ENCODE assay signal across 1 cellular context in genomic region chr11:69157156-69157821, GRCh38.
TF ChIP-seq lines count a peak whose summit lies in the region.

No MANE protein-coding gene starts in this region.

TF ChIP-seq in HepG2, 621 proteins besides CTCF, POLR2A, EP300 and RAD21 (continued from another document and continues in another):
- TF ChIP-seq ZNF280D (CRISPR knock-in tag; IDR thresholded peaks at IDR 0.05) (no peak), CENPX (CRISPR knock-in tag; IDR thresholded peaks at IDR 0.05) (no peak), ISL2 (CRISPR knock-in tag; IDR thresholded peaks at IDR 0.05) (peak; percentile 66), NCOA1 (CRISPR knock-in tag; IDR thresholded peaks at IDR 0.05) (no peak), ERF (CRISPR knock-in tag; IDR thresholded peaks at IDR 0.05) (peak; percentile 19; the same call in 1 of the 2 replicates), ZNF629 (CRISPR knock-in tag; conservative IDR thresholded peaks at IDR 0.05) (no peak), PLSCR1 (CRISPR knock-in tag; IDR thresholded peaks at IDR 0.05; ENCODE audit: borderline replicate concordance) (no peak), HCFC1 (IDR thresholded peaks at IDR 0.05; ENCODE audit: low read depth, low read length) (no peak), MYC (CRISPR knock-in tag; IDR thresholded peaks at IDR 0.05; ENCODE audit: borderline replicate concordance) (no peak), ZNF496 (CRISPR knock-in tag; IDR thresholded peaks at IDR 0.05; ENCODE audit: insufficient replicate concordance) (no peak), KDM5A (IDR thresholded peaks at IDR 0.05; ENCODE audit: borderline replicate concordance, low read length) (no peak), GTF3A (CRISPR knock-in tag; conservative IDR thresholded peaks at IDR 0.05) (no peak), ZNF232 (CRISPR knock-in tag; IDR thresholded peaks at IDR 0.05; ENCODE audit: borderline replicate concordance) (no peak), ZBED4 (CRISPR knock-in tag; IDR thresholded peaks at IDR 0.05; ENCODE audit: borderline replicate concordance) (no peak), MAFG (CRISPR knock-in tag; IDR thresholded peaks at IDR 0.05) (no peak), CBX5 (CRISPR knock-in tag; IDR thresholded peaks at IDR 0.05; ENCODE audit: borderline replicate concordance) (peak; percentile 13; the same call in 1 of the 2 replicates), ZNF574 (CRISPR knock-in tag; IDR thresholded peaks at IDR 0.05) (peak; percentile 51), AKNA (CRISPR knock-in tag; IDR thresholded peaks at IDR 0.05; ENCODE audit: borderline replicate concordance) (no peak), ZNF501 (CRISPR knock-in tag; IDR thresholded peaks at IDR 0.05) (no peak; the same call in 1 of the 2 replicates), POGK (CRISPR knock-in tag; conservative IDR thresholded peaks at IDR 0.05) (peak; percentile 83; the same call in 1 of the 2 replicates), MAX (IDR thresholded peaks at IDR 0.05) (peak; percentile 62), SSRP1 (CRISPR knock-in tag; IDR thresholded peaks at IDR 0.05) (no peak), ZNF800 (CRISPR knock-in tag; IDR thresholded peaks at IDR 0.05) (no peak), ZNF451 (CRISPR knock-in tag; IDR thresholded peaks at IDR 0.05) (no peak), ZNF768 (CRISPR knock-in tag; IDR thresholded peaks at IDR 0.05) (0 out of 2 replicates have a peak, but pooled peaks have one; percentile 8), HOXD1 (CRISPR knock-in tag; IDR thresholded peaks at IDR 0.05) (0 out of 2 replicates have a peak, but pooled peaks have one; percentile 40), ZBTB8A (CRISPR knock-in tag; IDR thresholded peaks at IDR 0.05; ENCODE audit: borderline replicate concordance, low read depth) (no peak), STAG1 (CRISPR knock-in tag; IDR thresholded peaks at IDR 0.05) (no peak), PAF1 (CRISPR knock-in tag; IDR thresholded peaks at IDR 0.05) (no peak), HHEX (CRISPR knock-in tag; IDR thresholded peaks at IDR 0.05) (no peak), MZF1 (CRISPR knock-in tag; IDR thresholded peaks at IDR 0.05; ENCODE audit: borderline replicate concordance) (no peak), FUBP1 (CRISPR knock-in tag; IDR thresholded peaks at IDR 0.05; ENCODE audit: borderline replicate concordance) (no peak), TEAD2 (CRISPR knock-in tag; IDR thresholded peaks at IDR 0.05) (no peak), ELF3 (CRISPR knock-in tag; IDR thresholded peaks at IDR 0.05) (peak; percentile 16; the same call in 1 of the 2 replicates), SMAD3 (CRISPR knock-in tag; IDR thresholded peaks at IDR 0.05) (0 out of 2 replicates have a peak, but pooled peaks have one; percentile 47)
